In genomic region chr9:19896161-19896560, GRCh38 we compare ENCODE assay signal across 27 cellular contexts.
"Had no signal": no experiment of that assay in that cellular context is flagged by ENCODE, and none has a peak within 500 bp of the region (broad histone marks: within the 10 kb centered on the region; RNA-seq: fewer than 3 reads in every experiment).

No MANE protein-coding gene starts in this region.

- H3K4me3 ChIP-seq: coronary artery, dorsolateral prefrontal cortex, esophagus squamous epithelium, gastrocnemius medialis, heart right ventricle, left lung, lower lobe of right lung had no signal

- H3K36me3 ChIP-seq: esophagus squamous epithelium, gastrocnemius medialis, heart right ventricle, left lung, lower lobe of right lung had no signal

- H3K4me1 ChIP-seq: esophagus squamous epithelium, gastrocnemius medialis, heart right ventricle, left lung, lower lobe of right lung had no signal

- H3K27ac ChIP-seq: coronary artery, epithelial cell of prostate, esophagus squamous epithelium, gastrocnemius medialis, heart right ventricle, lower lobe of right lung had no signal

- FAIRE-seq: colon, endothelial cell of umbilical vein, islet of Langerhans, keratinocyte had no signal

- H3K9me3 ChIP-seq: esophagus squamous epithelium, gastrocnemius medialis, heart right ventricle, left lung, lower lobe of right lung had no signal

- ATAC-seq: esophagus mucosa; gastrocnemius medialis; heart right ventricle; left cardiac atrium; left lung; left ventricle myocardium superior; naive thymus-derived CD4-positive, alpha-beta T cell had no signal

- H3K27me3 ChIP-seq: dorsolateral prefrontal cortex, esophagus squamous epithelium, gastrocnemius medialis, heart right ventricle, left lung had no signal

- DNase-seq: dermis blood vessel endothelial cell; dorsolateral prefrontal cortex; effector CD4-positive, alpha-beta T cell; effector memory CD4-positive, alpha-beta T cell; erythroblast; esophagus squamous epithelium; foreskin fibroblast; foreskin melanocyte; gastrocnemius medialis; glutamatergic neuron; head of caudate nucleus; heart right ventricle; hippocampal formation; left cardiac atrium; left ventricle myocardium superior; lower lobe of right lung; mesendoderm; midbrain; naive thymus-derived CD4-positive, alpha-beta T cell had no signal
